In genomic region chr2:64857581-64858471, GRCh38 we compare ENCODE assay signal across 8 cellular contexts.
DNase-seq lines count a peak whose midpoint lies in the region; ATAC-seq, FAIRE-seq and TF ChIP-seq lines count a peak whose summit lies in the region.

No MANE protein-coding gene starts in this region.

- POLR2A ChIA-PET in HepG2 (lab: Yijun Ruan, JAX) (interaction anchor here (3.1 kb wide), 1 partner anchor 203 kb away, joined by 19 read pairs; the partner anchor contains the start of gene SERTAD2), GM10248 (lab: Yijun Ruan, JAX) (no interaction called here)

- in situ Hi-C loops in brain microvascular endothelial cell (cut with HindIII; ENCODE audit: low pct_ligation_motif_present, low sequenced_read_pairs) (loop anchor here (25.0 kb wide), 1 partner anchor 196 kb away; the partner anchor contains the start of gene SERTAD2), HepG2 (cut with HindIII; ENCODE audit: extremely low pct_ligation_motif_present, low pct_unique_long_range_greater_than_20kb) (no loop called here)

- H3K79me2 ChIP-seq in HepG2 (ENCODE audit: insufficient read depth, low read length): no peaks in the 10 kb centered on the region

- H3K9ac ChIP-seq in HepG2 (ENCODE audit: insufficient read depth, low read depth, low read length): 0 out of 2 replicates have a peak overlapping the region, but pooled peaks have one; percentile 17

- H3K27ac ChIP-seq in brain microvascular endothelial cell (no peak overlapping the region), HepG2 (ENCODE audit: extremely low read length, insufficient read depth, low read length) (no peak overlapping the region)

- no peaks in the 10 kb centered on the region for H4K20me1 ChIP-seq in HepG2 (ENCODE audit: insufficient read depth, low read length)

- DNase-seq in LHCN-M2 (ENCODE audit: low read depth) (peak; percentile 84), brain microvascular endothelial cell (peak; percentile 42), HepG2 (ENCODE audit: low spot score) (no peak), stromal cell of bone marrow (ENCODE audit: low read depth) (peak; percentile 78), GM10248 (ENCODE audit: extremely low spot score) (no peak), left colon (no peak)

- TF ChIP-seq EP300 in HepG2 (IDR thresholded peaks at IDR 0.05; ENCODE audit: low read depth in 2 of 2, low read length in 2 of 2): no peak
- no peak for TF ChIP-seq EP300 in HepG2 (CRISPR knock-in tag; IDR thresholded peaks at IDR 0.05; ENCODE audit: borderline replicate concordance)

- ATAC-seq in HepG2 (peak; percentile 73), GM19351 (IDR thresholded peaks at IDR 0.05; ENCODE audit: unreplicated experiment) (no peak), GM21367 (IDR thresholded peaks at IDR 0.05; ENCODE audit: unreplicated experiment) (no peak), left colon (no peak)

- H3K36me3 ChIP-seq in brain microvascular endothelial cell (replicated peaks) (no peaks in the 10 kb centered on the region), HepG2 (replicated peaks in 1 of 2; ENCODE audit: control insufficient read depth in 1 of 2, insufficient read depth in 2 of 2, low read length in 2 of 2) (no peaks in the 10 kb centered on the region)

- peaks cover 58% of the 10 kb centered on the region for H3K4me1 ChIP-seq in HepG2 (ENCODE audit: insufficient read depth, low read length)

- intact Hi-C loops in HepG2 (cut with micrococcal nuclease; ENCODE audit: unreplicated experiment): loop anchor here (2.0 kb wide), 1 partner anchor 21 kb away; no protein-coding TSS in a partner anchor
- intact Hi-C loops in left colon (cut with DNase I, micrococcal nuclease): loop anchor here in 1 of 2 donors (5.0 kb wide), 1 partner anchor 86 kb away; no protein-coding TSS in a partner anchor

- no peak for TF ChIP-seq POLR2A in HepG2 (IDR thresholded peaks at IDR 0.05; ENCODE audit: insufficient read depth in 1 of 2, low read depth in 2 of 2, low read length in 2 of 2)

- TF ChIP-seq CTCF in brain microvascular endothelial cell (IDR thresholded peaks at IDR 0.05; ENCODE audit: low read depth, low read length, missing control alignments): peak; percentile 11
- no peak; the same call in 1 of the 2 replicates for TF ChIP-seq CTCF in HepG2 (CRISPR knock-in tag; IDR thresholded peaks at IDR 0.05)
- no peak for TF ChIP-seq CTCF in GM10248 (IDR thresholded peaks at IDR 0.05; ENCODE audit: control extremely low read depth, extremely low read depth, low read depth, missing control alignments)

- H3K4me2 ChIP-seq in HepG2 (ENCODE audit: low read depth, low read length): peak overlapping the region; percentile 95

- H3K9me3 ChIP-seq in HepG2 (ENCODE audit: low read length): no peaks in the 10 kb centered on the region

- no peak for FAIRE-seq in HepG2 (lab: Jason Lieb, UNC)

- WGBS in HepG2 (ENCODE audit: low lambda C conversion rate): 22% methylated on average over 18 of the region's 18 CpGs

- no peak overlapping the region for H2AFZ ChIP-seq in HepG2 (ENCODE audit: low read length)

- H3K27me3 ChIP-seq in brain microvascular endothelial cell (replicated peaks) (no peaks in the 10 kb centered on the region), HepG2 (ENCODE audit: control insufficient read depth in 1 of 2, insufficient read depth in 2 of 2, low read length in 2 of 2) (peaks cover 2 to 46% of the 10 kb centered on the region in 2 experiments; a peak in 3 of 5 replicates)

- BruUV-seq in HepG2 (replicated peaks; lab: Mats Ljungman, UMichigan): no TSS peak

- TF ChIP-seq RAD21 in HepG2 (CRISPR knock-in tag; IDR thresholded peaks at IDR 0.05): no peak

- H3K4me3 ChIP-seq in brain microvascular endothelial cell (ENCODE audit: low read depth, low read length) (no peak overlapping the region), HepG2 (replicated peaks in 1 of 3; ENCODE audit: insufficient read depth in 1 of 3, low read depth in 2 of 3, low read length in 3 of 3) (peak overlapping the region; percentile 11 to 76 (median 57))

- CTCF ChIA-PET in HepG2 (lab: Yijun Ruan, JAX; ENCODE audit: low intra/inter-chr PET ratio, low total read pairs): no interaction called here
- CTCF ChIA-PET in GM10248 (lab: Yijun Ruan, JAX): interaction anchor here (1.0 to 2.5 kb wide), 7 partner anchors 9 to 319 kb away, joined by 3 to 9 read pairs (median 4); no protein-coding TSS in a partner anchor

TF ChIP-seq in HepG2, 621 proteins besides CTCF, POLR2A, EP300 and RAD21 (continues in another document):
- peak; percentile 64; the same call in 1 of the 2 replicates for TF ChIP-seq ZNF605 (CRISPR knock-in tag; IDR thresholded peaks at IDR 0.05)
- no peak for TF ChIP-seq ZSCAN12 (CRISPR knock-in tag; IDR thresholded peaks at IDR 0.05)
- peak; percentile 43; the same call in 1 of the 2 replicates for TF ChIP-seq ZNF280B (CRISPR knock-in tag; IDR thresholded peaks at IDR 0.05; ENCODE audit: borderline replicate concordance)
- 0 out of 2 replicates have a peak, but pooled peaks have one; percentile 23 for TF ChIP-seq ISL2 (CRISPR knock-in tag; IDR thresholded peaks at IDR 0.05)
- 0 out of 2 replicates have a peak, but pooled peaks have one; percentile 42 for TF ChIP-seq PHF21A (CRISPR knock-in tag; IDR thresholded peaks at IDR 0.05)
- no peak for TF ChIP-seq MYNN (CRISPR knock-in tag; IDR thresholded peaks at IDR 0.05; ENCODE audit: low read depth)
- peak; percentile 89 for TF ChIP-seq MLX (CRISPR knock-in tag; IDR thresholded peaks at IDR 0.05)
- TF ChIP-seq PLSCR1 (CRISPR knock-in tag; IDR thresholded peaks at IDR 0.05; ENCODE audit: borderline replicate concordance): no peak
- TF ChIP-seq NR2F2 (IDR thresholded peaks at IDR 0.05; ENCODE audit: borderline replicate concordance, low read depth): 0 out of 2 replicates have a peak, but pooled peaks have one; percentile 35
- no peak for TF ChIP-seq HES4 (CRISPR knock-in tag; IDR thresholded peaks at IDR 0.05; ENCODE audit: borderline replicate concordance)
- no peak for TF ChIP-seq ZNF616 (CRISPR knock-in tag; IDR thresholded peaks at IDR 0.05; ENCODE audit: low read depth)
- TF ChIP-seq REST (IDR thresholded peaks at IDR 0.05; ENCODE audit: borderline replicate concordance in 1 of 2, low read depth in 1 of 2, low read length in 2 of 2): peak in 1 of 2 experiments; percentile 36; a peak in 1 of 4 replicates

Comparison
In these comparisons a context has a peak if more than half of its experiments do, and no peak if none do; other contexts are left out.
1. DNase-seq: peak in LHCN-M2 (single experiment), brain microvascular endothelial cell (single experiment) and stromal cell of bone marrow (single experiment); none in HepG2 (single experiment), GM10248 (single experiment) and left colon (0 of 2).